Comparison of ENCODE assay signal across 27 cellular contexts in the genomic region with DNA sequence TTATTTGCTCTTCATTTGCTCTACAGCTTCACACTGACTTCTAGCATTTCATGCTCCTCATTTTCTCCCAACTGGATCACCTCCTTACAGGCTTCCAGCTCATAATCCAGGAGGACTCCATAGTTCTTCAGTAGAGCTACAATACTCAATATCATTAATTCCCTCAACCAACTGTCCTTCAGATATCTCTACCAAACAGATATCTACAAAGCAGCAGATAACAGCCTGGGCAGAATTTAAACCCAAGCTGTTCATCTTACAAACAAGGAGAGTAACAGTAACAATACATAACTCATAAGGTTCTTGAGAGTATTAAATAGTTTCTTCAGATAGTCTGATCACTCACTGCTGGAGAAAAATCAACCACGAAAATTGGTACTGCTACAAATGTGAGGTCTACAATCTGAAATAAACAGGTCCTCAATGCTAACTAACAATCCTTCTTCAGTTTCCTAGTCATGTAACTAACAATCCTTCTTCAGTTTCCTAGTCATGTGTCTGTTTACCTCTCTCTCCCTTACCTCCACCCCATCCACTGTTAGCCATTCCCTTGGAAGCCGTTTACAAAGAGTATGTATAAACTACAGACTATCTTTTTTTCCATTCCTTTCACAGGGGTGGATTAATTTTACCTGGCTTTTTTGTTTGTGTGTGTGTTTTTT.
"Had no signal": no experiment of that assay in that cellular context is flagged by ENCODE, and none has a peak within 500 bp of the region (broad histone marks: within the 10 kb centered on the region; RNA-seq: fewer than 3 reads in every experiment).

No MANE protein-coding gene starts in this region.

- H3K4me3 Mint-ChIP-seq: activated CD8-positive, alpha-beta memory T cell treated with anti-CD3 and anti-CD28 coated beads, Interleukin-2, amount 10 ng/mL, durations not matched to agents 7 days and 5 days; activated naive CD8-positive, alpha-beta T cell treated with anti-CD3 and anti-CD28 coated beads, Interleukin-2, amount 50 U/mL, for 24 hours; activated T-cell treated with anti-CD3 and anti-CD28 coated beads, Interleukin-2, amount 50 U/mL, for 24 hours; activated T-helper 1 cell treated with anti-CD3 and anti-CD28 coated beads, Interleukin-12 subunit alpha, Interleukin-12 subunit beta, Interleukin-2, Interleukin-4 antibody, amounts not matched to agents 30 ng/mL and 10 ng/mL and 1 ng/mL, durations not matched to agents 14 hours and 24 hours and 36 hours; T-helper 1 cell treated with Interleukin-12 subunit alpha and Interleukin-12 subunit beta and Interleukin-4 antibody, amounts not matched to agents 30 μg/mL and 1 μg/mL, for 36 hours had no signal

- H3K27ac Mint-ChIP-seq: activated CD8-positive, alpha-beta memory T cell treated with anti-CD3 and anti-CD28 coated beads, Interleukin-2, amount 10 ng/mL, durations not matched to agents 7 days and 5 days; activated naive CD4-positive, alpha-beta T cell treated with anti-CD3 and anti-CD28 coated beads, Interleukin-2, amount 50 U/mL, for 72 hours; activated naive CD8-positive, alpha-beta T cell treated with anti-CD3 and anti-CD28 coated beads, Interleukin-2, amount 50 U/mL, for 24 hours; activated T-cell treated with anti-CD3 and anti-CD28 coated beads, Interleukin-2, amount 50 U/mL, for 24 hours; activated T-helper 1 cell treated with anti-CD3 and anti-CD28 coated beads, Interleukin-12 subunit alpha, Interleukin-12 subunit beta, Interleukin-2, Interleukin-4 antibody, amounts not matched to agents 30 ng/mL and 10 ng/mL and 1 ng/mL, durations not matched to agents 14 hours and 24 hours and 36 hours; T-helper 1 cell treated with Interleukin-12 subunit alpha and Interleukin-12 subunit beta and Interleukin-4 antibody, amounts not matched to agents 30 μg/mL and 1 μg/mL, for 36 hours had no signal

- H3K4me3 ChIP-seq: ascending aorta, body of pancreas had no signal

- FAIRE-seq: bronchial epithelial cell, TTC549 had no signal

- H3K9me3 ChIP-seq: ascending aorta, body of pancreas had no signal

- ATAC-seq: activated CD4-positive, CD25-positive, alpha-beta regulatory T cell treated with anti-CD3 and anti-CD28 coated beads, Interleukin-2, amount 50 U/mL, for 24 hours; activated CD8-positive, alpha-beta memory T cell treated with anti-CD3 and anti-CD28 coated beads, Interleukin-2, amount 10 ng/mL, durations not matched to agents 7 days and 5 days; activated naive CD4-positive, alpha-beta T cell treated with anti-CD3 and anti-CD28 coated beads, Interleukin-2, amount 50 U/mL, for 72 hours; activated naive CD8-positive, alpha-beta T cell treated with anti-CD3 and anti-CD28 coated beads, Interleukin-2, amount 50 U/mL, for 24 hours; body of pancreas had no signal

- H3K27me3 ChIP-seq: ascending aorta, body of pancreas had no signal

- H3K27ac ChIP-seq: ascending aorta, body of pancreas had no signal

- DNase-seq: activated CD4-positive, alpha-beta T cell treated with anti-CD3 and anti-CD28 coated beads for 48 hours; activated CD4-positive, alpha-beta T cell treated with anti-CD3 and anti-CD28 coated beads, Interleukin-2, amount 50 U/mL, for 4 hours; activated CD8-positive, alpha-beta memory T cell treated with anti-CD3 and anti-CD28 coated beads, Interleukin-2, amount 10 ng/mL, durations not matched to agents 7 days and 5 days; activated effector memory CD4-positive, alpha-beta T cell treated with Interleukin-2 at 50 U/mL for 16 hours; activated naive CD4-positive, alpha-beta T cell; activated naive CD8-positive, alpha-beta T cell treated with anti-CD3 and anti-CD28 coated beads, Interleukin-2, amount 50 U/mL, for 24 hours; activated T-cell treated with anti-CD3 and anti-CD28 coated beads, Interleukin-2, amount 50 U/mL, for 24 hours; amniotic stem cell; body of pancreas; central memory CD4-positive, alpha-beta T cell; KBM-7; NCI-H1048; NCI-H146; NCI-H187 treated with DMSO at 0.1 percent for 48 hours; NCI-H2081 treated with DMSO at 0.1 percent for 48 hours; NCI-H446; NCI-H524; RPMI8226; SHP77; T-helper 9 cell had no signal

- H3K27me3 Mint-ChIP-seq: activated naive CD8-positive, alpha-beta T cell treated with anti-CD3 and anti-CD28 coated beads, Interleukin-2, amount 50 U/mL, for 24 hours; activated T-cell treated with anti-CD3 and anti-CD28 coated beads, Interleukin-2, amount 50 U/mL, for 24 hours had no signal

- H3K36me3 ChIP-seq: ascending aorta had no signal

- H3K9me3 Mint-ChIP-seq: activated naive CD4-positive, alpha-beta T cell treated with anti-CD3 and anti-CD28 coated beads, Interleukin-2, amount 50 U/mL, for 72 hours; activated naive CD8-positive, alpha-beta T cell treated with anti-CD3 and anti-CD28 coated beads, Interleukin-2, amount 50 U/mL, for 24 hours; activated T-cell treated with anti-CD3 and anti-CD28 coated beads, Interleukin-2, amount 50 U/mL, for 24 hours; activated T-helper 1 cell treated with anti-CD3 and anti-CD28 coated beads, Interleukin-12 subunit alpha, Interleukin-12 subunit beta, Interleukin-2, Interleukin-4 antibody, amounts not matched to agents 30 ng/mL and 10 ng/mL and 1 ng/mL, durations not matched to agents 14 hours and 24 hours and 36 hours; T-helper 1 cell treated with Interleukin-12 subunit alpha and Interleukin-12 subunit beta and Interleukin-4 antibody, amounts not matched to agents 30 μg/mL and 1 μg/mL, for 36 hours had no signal
